Comparison of ENCODE assay signal across 1 cellular context in the genomic region with DNA sequence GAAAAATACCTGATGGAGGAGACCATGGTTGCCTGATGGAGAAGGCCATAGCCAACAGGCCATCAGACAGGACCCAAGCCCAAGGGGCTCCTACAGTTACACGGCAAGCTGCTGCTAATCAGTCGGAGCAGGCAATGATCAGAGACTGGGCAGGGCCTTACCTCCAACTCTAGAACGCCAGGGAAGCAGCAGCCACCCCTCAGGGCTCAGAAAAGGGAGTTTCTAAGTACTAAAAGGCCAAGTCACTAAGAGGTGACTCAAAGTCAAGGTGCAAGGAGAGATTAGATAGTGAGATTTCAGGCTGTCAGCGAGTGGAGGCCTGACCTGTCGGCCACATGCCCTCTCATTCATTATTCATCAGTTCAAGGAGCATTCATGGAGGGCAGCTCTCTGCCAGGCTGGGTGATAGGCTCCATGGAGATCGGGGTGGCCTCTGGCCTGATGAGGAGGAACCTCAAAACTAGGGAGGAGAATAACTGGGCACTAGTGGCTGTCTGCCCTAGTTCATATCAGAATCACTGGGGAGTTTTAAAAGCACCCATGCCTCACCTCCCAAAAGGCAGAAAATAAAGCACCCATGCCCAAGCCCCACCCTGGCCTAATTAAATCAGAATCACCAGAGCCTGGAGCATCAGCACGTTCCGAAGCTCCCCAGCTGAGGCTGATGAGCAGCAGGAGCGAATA.
TF ChIP-seq lines count a peak whose summit lies in the region.

No MANE protein-coding gene starts in this region.

TF ChIP-seq in K562, 482 proteins besides CTCF, POLR2A, EP300 and RAD21 (continued from another document and continues in another):
- TF ChIP-seq ETV6 (IDR thresholded peaks at IDR 0.05; ENCODE audit: borderline replicate concordance in 1 of 2, low read depth in 2 of 2, low read length in 1 of 2) (no peak), ETV6 (CRISPR knock-in tag; IDR thresholded peaks at IDR 0.05; ENCODE audit: borderline replicate concordance) (no peak), ZMIZ1 (IDR thresholded peaks at IDR 0.05; ENCODE audit: low read depth in 2 of 2, low read length in 2 of 2) (peak in 1 of 2 experiments; percentile 84; a peak in 2 of 4 replicates), ZNF23 (CRISPR knock-in tag; IDR thresholded peaks at IDR 0.05) (no peak), ERF (CRISPR knock-in tag; IDR thresholded peaks at IDR 0.05) (no peak), GTF2E2 (tag; IDR thresholded peaks at IDR 0.05) (no peak), HCFC1 (IDR thresholded peaks at IDR 0.05; ENCODE audit: low read depth, low read length) (no peak), RHOXF2B (CRISPR knock-in tag; conservative IDR thresholded peaks at IDR 0.05) (no peak), ZNF707 (CRISPR knock-in tag; conservative IDR thresholded peaks at IDR 0.05) (no peak), ZNF311 (CRISPR knock-in tag; IDR thresholded peaks at IDR 0.05) (no peak), NKRF (IDR thresholded peaks at IDR 0.05; ENCODE audit: borderline replicate concordance) (no peak), HBP1 (CRISPR knock-in tag; IDR thresholded peaks at IDR 0.05) (peak; percentile 47; the same call in 1 of the 2 replicates), HMGXB4 (CRISPR knock-in tag; IDR thresholded peaks at IDR 0.05) (no peak), MAFF (IDR thresholded peaks at IDR 0.05; ENCODE audit: low read length) (peak; percentile 79), NR3C1 (CRISPR knock-in tag; IDR thresholded peaks at IDR 0.05) (no peak), NFE2 (IDR thresholded peaks at IDR 0.05; ENCODE audit: low read depth) (peak; percentile 96), PML (IDR thresholded peaks at IDR 0.05; ENCODE audit: low read length) (peak; percentile 86), ZNF140 (CRISPR knock-in tag; IDR thresholded peaks at IDR 0.05) (no peak), SRSF3 (IDR thresholded peaks at IDR 0.05; ENCODE audit: insufficient read depth, low read length) (no peak), ZEB2 (IDR thresholded peaks at IDR 0.05) (peak; percentile 92)
- TF ChIP-seq, protein P1, sequence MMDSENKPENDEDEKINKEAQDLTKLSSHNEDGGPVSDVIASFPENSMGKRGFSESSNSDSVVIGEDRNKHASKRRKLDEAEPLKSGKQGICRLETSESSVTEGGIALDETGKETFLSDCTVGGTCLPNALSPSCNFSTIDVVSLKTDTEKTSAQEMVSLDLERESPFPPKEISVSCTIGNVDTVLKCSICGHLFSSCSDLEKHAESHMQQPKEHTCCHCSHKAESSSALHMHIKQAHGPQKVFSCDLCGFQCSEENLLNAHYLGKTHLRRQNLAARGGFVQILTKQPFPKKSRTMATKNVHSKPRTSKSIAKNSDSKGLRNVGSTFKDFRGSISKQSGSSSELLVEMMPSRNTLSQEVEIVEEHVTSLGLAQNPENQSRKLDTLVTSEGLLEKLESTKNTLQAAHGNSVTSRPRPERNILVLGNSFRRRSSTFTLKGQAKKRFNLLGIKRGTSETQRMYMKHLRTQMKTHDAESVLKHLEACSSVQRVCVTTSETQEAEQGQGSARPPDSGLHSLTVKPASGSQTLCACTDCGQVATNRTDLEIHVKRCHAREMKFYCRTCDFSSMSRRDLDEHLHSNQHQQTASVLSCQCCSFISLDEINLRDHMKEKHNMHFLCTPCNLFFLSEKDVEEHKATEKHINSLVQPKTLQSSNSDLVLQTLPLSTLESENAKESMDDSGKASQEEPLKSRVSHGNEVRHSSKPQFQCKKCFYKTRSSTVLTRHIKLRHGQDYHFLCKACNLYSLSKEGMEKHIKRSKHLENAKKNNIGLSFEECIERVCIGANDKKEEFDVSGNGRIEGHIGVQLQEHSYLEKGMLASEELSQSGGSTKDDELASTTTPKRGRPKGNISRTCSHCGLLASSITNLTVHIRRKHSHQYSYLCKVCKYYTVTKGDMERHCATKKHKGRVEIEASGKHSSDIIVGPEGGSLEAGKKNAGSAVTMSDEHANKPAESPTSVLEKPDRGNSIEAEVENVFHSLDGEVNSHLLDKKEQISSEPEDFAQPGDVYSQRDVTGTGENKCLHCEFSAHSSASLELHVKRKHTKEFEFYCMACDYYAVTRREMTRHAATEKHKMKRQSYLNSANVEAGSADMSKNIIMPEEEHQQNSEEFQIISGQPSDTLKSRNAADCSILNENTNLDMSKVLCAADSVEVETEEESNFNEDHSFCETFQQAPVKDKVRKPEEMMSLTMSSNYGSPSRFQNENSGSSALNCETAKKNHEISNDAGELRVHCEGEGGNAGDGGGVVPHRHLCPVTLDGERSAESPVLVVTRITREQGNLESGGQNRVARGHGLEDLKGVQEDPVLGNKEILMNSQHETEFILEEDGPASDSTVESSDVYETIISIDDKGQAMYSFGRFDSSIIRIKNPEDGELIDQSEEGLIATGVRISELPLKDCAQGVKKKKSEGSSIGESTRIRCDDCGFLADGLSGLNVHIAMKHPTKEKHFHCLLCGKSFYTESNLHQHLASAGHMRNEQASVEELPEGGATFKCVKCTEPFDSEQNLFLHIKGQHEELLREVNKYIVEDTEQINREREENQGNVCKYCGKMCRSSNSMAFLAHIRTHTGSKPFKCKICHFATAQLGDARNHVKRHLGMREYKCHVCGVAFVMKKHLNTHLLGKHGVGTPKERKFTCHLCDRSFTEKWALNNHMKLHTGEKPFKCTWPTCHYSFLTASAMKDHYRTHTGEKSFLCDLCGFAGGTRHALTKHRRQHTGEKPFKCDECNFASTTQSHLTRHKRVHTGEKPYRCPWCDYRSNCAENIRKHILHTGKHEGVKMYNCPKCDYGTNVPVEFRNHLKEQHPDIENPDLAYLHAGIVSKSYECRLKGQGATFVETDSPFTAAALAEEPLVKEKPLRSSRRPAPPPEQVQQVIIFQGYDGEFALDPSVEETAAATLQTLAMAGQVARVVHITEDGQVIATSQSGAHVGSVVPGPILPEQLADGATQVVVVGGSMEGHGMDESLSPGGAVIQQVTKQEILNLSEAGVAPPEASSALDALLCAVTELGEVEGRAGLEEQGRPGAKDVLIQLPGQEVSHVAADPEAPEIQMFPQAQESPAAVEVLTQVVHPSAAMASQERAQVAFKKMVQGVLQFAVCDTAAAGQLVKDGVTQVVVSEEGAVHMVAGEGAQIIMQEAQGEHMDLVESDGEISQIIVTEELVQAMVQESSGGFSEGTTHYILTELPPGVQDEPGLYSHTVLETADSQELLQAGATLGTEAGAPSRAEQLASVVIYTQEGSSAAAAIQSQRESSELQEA (IDR thresholded peaks at IDR 0.05; ENCODE audit: low read depth): no peak
- TF ChIP-seq, protein P2, sequence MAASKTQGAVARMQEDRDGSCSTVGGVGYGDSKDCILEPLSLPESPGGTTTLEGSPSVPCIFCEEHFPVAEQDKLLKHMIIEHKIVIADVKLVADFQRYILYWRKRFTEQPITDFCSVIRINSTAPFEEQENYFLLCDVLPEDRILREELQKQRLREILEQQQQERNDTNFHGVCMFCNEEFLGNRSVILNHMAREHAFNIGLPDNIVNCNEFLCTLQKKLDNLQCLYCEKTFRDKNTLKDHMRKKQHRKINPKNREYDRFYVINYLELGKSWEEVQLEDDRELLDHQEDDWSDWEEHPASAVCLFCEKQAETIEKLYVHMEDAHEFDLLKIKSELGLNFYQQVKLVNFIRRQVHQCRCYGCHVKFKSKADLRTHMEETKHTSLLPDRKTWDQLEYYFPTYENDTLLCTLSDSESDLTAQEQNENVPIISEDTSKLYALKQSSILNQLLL (CRISPR knock-in tag; IDR thresholded peaks at IDR 0.05; ENCODE audit: borderline replicate concordance): no peak
